Comparison of ENCODE assay signal across 13 cellular contexts in genomic region chrX:49231333-49232000, GRCh38. TPM values are rescaled to one million over a fixed set of nuclear protein-coding genes. Genes with fewer than 3 reads are reported as not detected.
A peak's percentile ranks its signal among the peaks of the same experiment; 100 is the strongest.
DNase-seq lines count a peak whose midpoint lies in the region; ATAC-seq and TF ChIP-seq lines count a peak whose summit lies in the region.
"Had no signal": no experiment of that assay in that cellular context is flagged by ENCODE, and none has a peak within 500 bp of the region (broad histone marks: within the 10 kb centered on the region; RNA-seq: fewer than 3 reads in every experiment).

No MANE protein-coding gene starts in this region.

- POLR2A ChIA-PET in MCF 10A (lab: Yijun Ruan, JAX), result interaction anchor here (0.6 kb wide), 1 partner anchor 41 kb away, joined by 3 read pairs; no protein-coding TSS in a partner anchor
- POLR2A ChIA-PET in activated CD8-positive, alpha-beta T cell treated with anti-CD3 and anti-CD28 coated beads for 36 hours (lab: Charles Lee), result no interaction called here

- no peaks in the 10 kb centered on the region for H3K9me3 ChIP-seq in breast epithelium
- H3K9me3 ChIP-seq: adrenal gland, lower lobe of right lung had no signal

- H3K27me3 ChIP-seq in breast epithelium, result peaks cover 0 to 14% of the 10 kb centered on the region in 2 donors

- H3K27ac ChIP-seq in breast epithelium, result peak overlapping the region; percentile 2 to 54
- H3K27ac ChIP-seq: parathyroid adenoma had no signal

- H3K27ac Mint-ChIP-seq in MCF 10A (ENCODE audit: low read depth, unreplicated experiment) (no peak overlapping the region), memory B cell (peak overlapping the region; percentile 97)
- peak overlapping the region; percentile 90 for H3K27ac Mint-ChIP-seq in activated CD8-positive, alpha-beta T cell treated with anti-CD3 and anti-CD28 coated beads for 36 hours

- H3K27me3 Mint-ChIP-seq in MCF 10A (ENCODE audit: insufficient read depth, unreplicated experiment) (no peaks in the 10 kb centered on the region), memory B cell (no peaks in the 10 kb centered on the region)
- H3K27me3 Mint-ChIP-seq in activated CD8-positive, alpha-beta T cell treated with anti-CD3 and anti-CD28 coated beads for 36 hours, result no peaks in the 10 kb centered on the region

- no peak for ATAC-seq in activated CD8-positive, alpha-beta T cell treated with anti-CD3 and anti-CD28 coated beads for 36 hours
- ATAC-seq in memory B cell (ENCODE audit: low read depth), result no peak
- ATAC-seq in GM18520 (IDR thresholded peaks at IDR 0.05; ENCODE audit: unreplicated experiment), result no peak
- ATAC-seq in omental fat pad (ENCODE audit: low FRiP score), result no peak

- CTCF ChIA-PET in MCF 10A (lab: Yijun Ruan, JAX), result no interaction called here
- CTCF ChIA-PET in activated CD8-positive, alpha-beta T cell treated with anti-CD3 and anti-CD28 coated beads for 36 hours (lab: Charles Lee), result interaction anchor here (1.2 kb wide), 1 partner anchor 38 kb away, joined by 4 read pairs; no protein-coding TSS in a partner anchor

- no peaks in the 10 kb centered on the region for H3K4me1 ChIP-seq in breast epithelium
- H3K4me1 ChIP-seq: adrenal gland, lower lobe of right lung, parathyroid adenoma had no signal

- DNase-seq in breast epithelium (ENCODE audit: low spot score in 2 of 2) (no peak), MCF 10A (ENCODE audit: unreplicated experiment) (no peak), memory B cell (ENCODE audit: low spot score in 2 of 2) (no peak), CD1c-positive myeloid dendritic cell (ENCODE audit: extremely low spot score) (no peak), superior temporal gyrus (ENCODE audit: extremely low spot score) (no peak), omental fat pad (ENCODE audit: low spot score) (no peak)
- DNase-seq in activated CD8-positive, alpha-beta T cell treated with anti-CD3 and anti-CD28 coated beads for 36 hours, result no peak
- DNase-seq: KBM-7, NCI-H1436 treated with DMSO at 0.1 percent for 48 hours had no signal

- no peaks in the 10 kb centered on the region for H3K36me3 Mint-ChIP-seq in MCF 10A (ENCODE audit: insufficient read depth, unreplicated experiment)
- H3K36me3 Mint-ChIP-seq in activated CD8-positive, alpha-beta T cell treated with anti-CD3 and anti-CD28 coated beads for 36 hours (ENCODE audit: low read depth), result no peaks in the 10 kb centered on the region
- H3K36me3 Mint-ChIP-seq in memory B cell, result no peaks in the 10 kb centered on the region

- no peak for TF ChIP-seq CTCF in breast epithelium (IDR thresholded peaks at IDR 0.05)
- no peak for TF ChIP-seq CTCF in MCF 10A (IDR thresholded peaks at IDR 0.05; ENCODE audit: unreplicated experiment)
- no peak for TF ChIP-seq CTCF in activated CD8-positive, alpha-beta T cell treated with anti-CD3 and anti-CD28 coated beads for 36 hours (IDR thresholded peaks at IDR 0.05)
- TF ChIP-seq CTCF in omental fat pad (IDR thresholded peaks at IDR 0.05), result no peak

- H3K9me3 Mint-ChIP-seq in MCF 10A (ENCODE audit: unreplicated experiment) (peaks cover 8% of the 10 kb centered on the region), memory B cell (no peaks in the 10 kb centered on the region)
- no peaks in the 10 kb centered on the region for H3K9me3 Mint-ChIP-seq in activated CD8-positive, alpha-beta T cell treated with anti-CD3 and anti-CD28 coated beads for 36 hours

- peak overlapping the region in 1 of 3 donors; percentile 60 for H3K4me3 ChIP-seq in breast epithelium

- H3K36me3 ChIP-seq in breast epithelium, result no peaks in the 10 kb centered on the region
- H3K36me3 ChIP-seq: adrenal gland, lower lobe of right lung had no signal

- intact Hi-C loops in breast epithelium (cut with DNase I; ENCODE audit: low total_unique reads) (no loop called here), MCF 10A (cut with micrococcal nuclease) (no loop called here)
- intact Hi-C loops in activated CD8-positive, alpha-beta T cell treated with anti-CD3 and anti-CD28 coated beads for 36 hours (cut with micrococcal nuclease), result no loop called here

- H3K4me3 Mint-ChIP-seq in MCF 10A (ENCODE audit: unreplicated experiment) (no peak overlapping the region), memory B cell (peak overlapping the region; percentile 90)
- H3K4me3 Mint-ChIP-seq in activated CD8-positive, alpha-beta T cell treated with anti-CD3 and anti-CD28 coated beads for 36 hours, result peak overlapping the region; percentile 75

- no peaks in the 10 kb centered on the region for H3K4me1 Mint-ChIP-seq in MCF 10A (ENCODE audit: insufficient read depth, unreplicated experiment)
- peaks cover 15% of the 10 kb centered on the region for H3K4me1 Mint-ChIP-seq in activated CD8-positive, alpha-beta T cell treated with anti-CD3 and anti-CD28 coated beads for 36 hours (ENCODE audit: low read depth)
- H3K4me1 Mint-ChIP-seq in memory B cell, result peaks cover 7% of the 10 kb centered on the region

- no TSS peak for BruUV-seq in MCF 10A (replicated peaks; lab: Mats Ljungman, UMichigan)

- TF ChIP-seq POLR2A in breast epithelium (IDR thresholded peaks at IDR 0.05), result no peak

RNA-seq across cellular contexts. Expression of gene CACNA1F, which starts 1.7 kb away (rescaled TPM):
- total RNA-seq in breast epithelium (1 to 10 TPM in 1 of 3 donors, under 1 TPM in 2; 0.48 to 1.8 (median 0.66) TPM), MCF 10A (2022) (not detected in 2 replicates), omental fat pad (under 1 TPM; 0.19 to 0.60 (median 0.34) TPM)
- total RNA-seq in activated CD8-positive, alpha-beta T cell treated with anti-CD3 and anti-CD28 coated beads for 36 hours, result 1 to 10 TPM in 1 of 2 experiments, under 1 TPM in 1; 0.90 to 1.1 TPM

RNA-seq across cellular contexts. Expression of gene CCDC22, which starts 3.8 kb away (rescaled TPM):
- total RNA-seq in breast epithelium (10 to 100 TPM; 12.8 to 14.5 (median 13.1) TPM), MCF 10A (2022) (11.0 and 11.5 TPM in 2 replicates), omental fat pad (10 to 100 TPM in 2 of 4 donors, 1 to 10 TPM in 2; 8.9 to 14.3 (median 11.1) TPM)
- 10 to 100 TPM; 27.4 to 29.9 TPM for total RNA-seq in activated CD8-positive, alpha-beta T cell treated with anti-CD3 and anti-CD28 coated beads for 36 hours

RNA-seq across cellular contexts. Expression of gene SYP, which starts 31.5 kb away (rescaled TPM):
- total RNA-seq in breast epithelium (1 to 10 TPM; 1.0 to 2.7 (median 1.3) TPM), MCF 10A (2022) (0.75 and 0.79 TPM in 2 replicates), omental fat pad (1 to 10 TPM in 3 of 4 donors, under 1 TPM in 1; 0.46 to 3.3 (median 2.2) TPM)
- total RNA-seq in activated CD8-positive, alpha-beta T cell treated with anti-CD3 and anti-CD28 coated beads for 36 hours, result 10 to 100 TPM; 10.2 to 11.4 TPM

RNA-seq across cellular contexts. Expression of gene FOXP3, which starts 33.0 kb away (rescaled TPM):
- under 1 TPM in 1 of 3 donors, not detected in 2; 0.16 TPM for total RNA-seq in breast epithelium
- 0.26 and 0.32 TPM in 2 replicates for total RNA-seq in MCF 10A (2022)
- total RNA-seq in activated CD8-positive, alpha-beta T cell treated with anti-CD3 and anti-CD28 coated beads for 36 hours, result 10 to 100 TPM; 22.3 to 23.5 TPM
- not detected for total RNA-seq in omental fat pad
- total RNA-seq: lower lobe of right lung had no signal

RNA-seq across cellular contexts. Expression of gene PPP1R3F, which starts 38.1 kb away (rescaled TPM):
- total RNA-seq in breast epithelium, result 1 to 10 TPM; 5.9 to 7.9 (median 7.2) TPM
- total RNA-seq in MCF 10A (2022), result 7.0 and 9.1 TPM in 2 replicates
- total RNA-seq in activated CD8-positive, alpha-beta T cell treated with anti-CD3 and anti-CD28 coated beads for 36 hours, result 1 to 10 TPM; 4.8 to 5.4 TPM
- total RNA-seq in omental fat pad, result 1 to 10 TPM; 2.6 to 6.5 (median 4.6) TPM
